8 cellular contexts compared by ENCODE assay signal in the genomic region with DNA sequence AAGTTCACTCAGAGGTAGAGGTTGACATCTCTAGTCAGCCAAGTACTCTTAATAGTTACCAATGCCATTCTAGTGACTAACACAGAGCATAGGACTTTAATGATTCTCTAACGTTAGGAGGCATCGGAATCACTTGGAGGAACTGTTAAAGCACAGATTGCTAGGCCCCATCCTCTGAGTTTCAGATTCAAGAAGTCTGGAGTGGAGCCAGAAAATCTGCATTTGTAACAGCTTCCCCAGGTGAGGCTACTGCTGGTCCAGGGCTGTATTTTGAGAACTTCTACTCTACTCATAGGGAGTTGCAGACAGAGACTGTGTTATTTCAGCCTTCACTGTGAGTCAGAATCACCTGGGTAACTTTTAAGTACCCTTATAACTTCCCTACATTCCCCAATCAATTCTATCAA. TPM values are rescaled to one million over a fixed set of nuclear protein-coding genes. Genes with fewer than 3 reads are reported as not detected.
DNase-seq lines count a peak whose midpoint lies in the region; ATAC-seq and TF ChIP-seq lines count a peak whose summit lies in the region.

No MANE protein-coding gene starts in this region.

- H3K27me3 ChIP-seq in heart right ventricle (no peaks in the 10 kb centered on the region), upper lobe of right lung (no peaks in the 10 kb centered on the region)

- peaks cover 0 to 54% (median 37%) of the 10 kb centered on the region in 9 donors for H3K4me1 ChIP-seq in heart right ventricle
- H3K4me1 ChIP-seq in upper lobe of right lung: peaks cover 9% of the 10 kb centered on the region

- H3K36me3 ChIP-seq in heart right ventricle (peaks cover 0 to 42% (median 0%) of the 10 kb centered on the region in 9 donors), upper lobe of right lung (peaks cover 8% of the 10 kb centered on the region)

- H3K27ac ChIP-seq in heart right ventricle (peak overlapping the region in 8 of 10 donors; percentile 34 to 66 (median 48)), upper lobe of right lung (no peak overlapping the region), RWPE1 (no peak overlapping the region)

- CTCF ChIA-PET in RWPE1 (lab: Yijun Ruan, JAX): no interaction called here

- no peaks in the 10 kb centered on the region for H3K9me3 ChIP-seq in heart right ventricle
- H3K9me3 ChIP-seq in upper lobe of right lung: no peaks in the 10 kb centered on the region

- DNase-seq in Right ventricle myocardium inferior (ENCODE audit: missing footprints): no peak
- DNase-seq in cardiac septum (ENCODE audit: low spot score): no peak
- DNase-seq in HK-2 (ENCODE audit: unreplicated experiment): peak; percentile 20
- DNase-seq in heart right ventricle: no peak
- DNase-seq in upper lobe of right lung: no peak
- no peak for DNase-seq in NK-92 (lab: John Stamatoyannopoulos, UW; ENCODE audit: unreplicated experiment)
- DNase-seq in superior temporal gyrus (ENCODE audit: extremely low spot score): no peak
- DNase-seq in RWPE1 (ENCODE audit: low spot score): no peak

- POLR2A ChIA-PET in RWPE1 (lab: Yijun Ruan, JAX; ENCODE audit: low non-redundant PET): no interaction called here

- intact Hi-C loops in Right ventricle myocardium inferior (cut with DNase I): loop anchor here (5.0 kb wide), 1 partner anchor 49 kb away; no protein-coding TSS in a partner anchor
- intact Hi-C loops in cardiac septum (cut with DNase I): no loop called here
- intact Hi-C loops in heart right ventricle (cut with DNase I): loop anchor here in 1 of 10 donors (10.0 kb wide), 1 partner anchor 56 kb away; no protein-coding TSS in a partner anchor
- intact Hi-C loops in upper lobe of right lung (cut with DNase I): no loop called here

- H3K4me3 ChIP-seq in heart right ventricle: no peak overlapping the region
- no peak overlapping the region for H3K4me3 ChIP-seq in upper lobe of right lung

- TF ChIP-seq CTCF in heart right ventricle (IDR thresholded peaks at IDR 0.05) (no peak), upper lobe of right lung (IDR thresholded peaks at IDR 0.05) (no peak), RWPE1 (conservative IDR thresholded peaks at IDR 0.05; ENCODE audit: low read depth) (no peak)

- WGBS in heart right ventricle, 2 donors: 40 to 48% methylated on average over 2 of the region's 2 CpGs

- ATAC-seq in Right ventricle myocardium inferior (peak; percentile 38), heart right ventricle (peak in 6 of 8 donors; percentile 35 to 75 (median 57)), upper lobe of right lung (peak; percentile 52)

RNA-seq across cellular contexts. Expression of a gene that starts 5.7 kb away (rescaled TPM):
- 50.2 TPM for total RNA-seq in Right ventricle myocardium inferior
- 37.0 TPM for total RNA-seq in cardiac septum
- 10 to 100 TPM; 36.8 to 63.8 (median 48.0) TPM for total RNA-seq in heart right ventricle
- polyA plus RNA-seq in heart right ventricle: 10 to 100 TPM; 35.6 to 36.2 TPM
- total RNA-seq in upper lobe of right lung: 66.7 TPM

Comparison
In these comparisons a context has a peak if more than half of its experiments do, and no peak if none do; other contexts are left out.
1. H3K27ac ChIP-seq: peak in heart right ventricle (8 of 10); none in upper lobe of right lung (single experiment) and RWPE1 (single experiment).
2. Peak in every context shown above with its lines, with median percentiles within 50 percentile points of each other: ATAC-seq.